In the genomic region with DNA sequence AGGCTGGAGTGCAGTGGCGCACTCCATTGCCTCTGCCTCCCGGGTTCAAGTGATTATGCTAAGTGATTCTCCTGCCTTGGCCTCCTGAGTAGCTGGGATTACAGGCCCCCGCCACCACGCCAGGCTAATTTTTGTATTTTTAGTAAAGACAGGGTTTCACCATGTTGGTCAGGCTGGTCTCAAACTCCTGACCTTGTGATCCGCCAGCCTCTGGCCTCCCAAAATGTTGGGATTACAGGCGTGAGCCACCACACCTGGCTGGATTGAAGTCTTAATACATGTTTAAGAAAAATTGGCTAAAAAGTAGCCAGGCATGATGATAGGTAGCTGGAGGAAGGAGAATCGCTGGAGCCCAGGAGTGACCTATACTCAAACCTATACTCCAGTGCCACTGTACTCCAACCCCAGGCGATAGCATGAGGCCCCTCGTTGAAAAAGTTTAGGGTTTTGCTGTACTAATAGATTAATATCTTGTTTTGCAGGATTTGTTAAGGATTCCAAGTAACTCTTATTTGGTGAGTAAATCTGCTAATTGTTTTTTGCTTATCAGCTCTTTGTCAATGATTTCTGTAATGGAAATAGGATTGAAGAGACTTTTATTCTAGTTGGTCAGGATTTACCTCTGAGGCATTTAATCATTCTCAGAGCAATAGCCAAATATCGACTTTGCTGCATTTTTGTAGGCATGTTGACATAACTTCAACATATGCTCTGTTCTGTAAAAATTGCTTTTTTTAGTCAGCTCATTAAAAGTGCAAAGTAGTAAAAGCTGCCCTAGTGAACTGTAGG, we compare ENCODE assay signal across 8 cellular contexts. TPM values are rescaled to one million over a fixed set of nuclear protein-coding genes. Genes with fewer than 3 reads are reported as not detected.
DNase-seq lines count a peak whose midpoint lies in the region; ATAC-seq, FAIRE-seq and TF ChIP-seq lines count a peak whose summit lies in the region.

No MANE protein-coding gene starts in this region.

- no peak for ATAC-seq in HG02870 (IDR thresholded peaks at IDR 0.05; ENCODE audit: unreplicated experiment)
- ATAC-seq in GM18873 (IDR thresholded peaks at IDR 0.05; ENCODE audit: low FRiP score, unreplicated experiment): no peak

- intact Hi-C loops in prostate gland (cut with DNase I): no loop called here

- H3K27me3 ChIP-seq in prostate gland (replicated peaks; ENCODE audit: insufficient read depth): no peaks in the 10 kb centered on the region

- FAIRE-seq in RCC 7860 (lab: Jason Lieb, UNC): no peak

- 36% methylated on average over 10 of the region's 10 CpGs for WGBS in prostate gland

- no peaks in the 10 kb centered on the region for H3K9me3 Mint-ChIP-seq in endothelial cell (ENCODE audit: unreplicated experiment)

- TF ChIP-seq CTCF in GM12864 (IDR thresholded peaks at IDR 0.05; ENCODE audit: low read depth, low read length, missing control alignments): no peak
- TF ChIP-seq CTCF in endothelial cell (IDR thresholded peaks at IDR 0.05; ENCODE audit: unreplicated experiment): no peak
- TF ChIP-seq CTCF in prostate gland (IDR thresholded peaks at IDR 0.05): no peak
- no peak for TF ChIP-seq CTCF in GM10266 (IDR thresholded peaks at IDR 0.05; ENCODE audit: control insufficient read depth, insufficient read depth, low read depth, missing control alignments)

- H3K36me3 Mint-ChIP-seq in endothelial cell (ENCODE audit: low read depth, unreplicated experiment): peaks cover 35% of the 10 kb centered on the region

- H3K4me3 ChIP-seq in GM12864 (ENCODE audit: low read depth, low read length) (peak overlapping the region; percentile 93), prostate gland (peak overlapping the region; percentile 57 to 72)

- peaks cover 0 to 11% of the 10 kb centered on the region in 2 donors for H3K36me3 ChIP-seq in prostate gland

- H3K4me1 Mint-ChIP-seq in endothelial cell (ENCODE audit: unreplicated experiment): peaks cover 17% of the 10 kb centered on the region

- no peak for TF ChIP-seq POLR2A in prostate gland (IDR thresholded peaks at IDR 0.05)

- H3K27me3 Mint-ChIP-seq in endothelial cell (ENCODE audit: unreplicated experiment): peaks cover 10% of the 10 kb centered on the region

- H3K9me3 ChIP-seq in prostate gland: no peaks in the 10 kb centered on the region

- peak overlapping the region; percentile 71 to 77 for H3K27ac ChIP-seq in prostate gland

- no peaks in the 10 kb centered on the region for H3K4me1 ChIP-seq in prostate gland (replicated peaks)

- H3K27ac Mint-ChIP-seq in endothelial cell (ENCODE audit: unreplicated experiment): peak overlapping the region; percentile 62

- DNase-seq in GM12864 (ENCODE audit: low read depth) (no peak), RCC 7860 (ENCODE audit: low spot score) (peak; percentile 20), endothelial cell (ENCODE audit: low spot score) (no peak), prostate gland (ENCODE audit: low spot score) (no peak), NCI-H187 (lab: John Stamatoyannopoulos, UW) (no peak), GM10266 (ENCODE audit: extremely low spot score) (no peak)

- peak overlapping the region; percentile 97 for H3K4me3 Mint-ChIP-seq in endothelial cell (ENCODE audit: unreplicated experiment)

RNA-seq across cellular contexts. Expression of gene RCC1, which starts 2.0 kb away (rescaled TPM):
- 21.9 TPM for total RNA-seq in endothelial cell (ENCODE audit: unreplicated experiment)
- total RNA-seq in prostate gland: 10 to 100 TPM; 13.8 to 18.1 TPM

RNA-seq across cellular contexts. Expression of gene TRNAU1AP, which starts 45.0 kb away (rescaled TPM):
- total RNA-seq in endothelial cell (ENCODE audit: unreplicated experiment): 39.6 TPM
- total RNA-seq in prostate gland: 10 to 100 TPM; 11.5 to 20.8 TPM
